In the genomic region with DNA sequence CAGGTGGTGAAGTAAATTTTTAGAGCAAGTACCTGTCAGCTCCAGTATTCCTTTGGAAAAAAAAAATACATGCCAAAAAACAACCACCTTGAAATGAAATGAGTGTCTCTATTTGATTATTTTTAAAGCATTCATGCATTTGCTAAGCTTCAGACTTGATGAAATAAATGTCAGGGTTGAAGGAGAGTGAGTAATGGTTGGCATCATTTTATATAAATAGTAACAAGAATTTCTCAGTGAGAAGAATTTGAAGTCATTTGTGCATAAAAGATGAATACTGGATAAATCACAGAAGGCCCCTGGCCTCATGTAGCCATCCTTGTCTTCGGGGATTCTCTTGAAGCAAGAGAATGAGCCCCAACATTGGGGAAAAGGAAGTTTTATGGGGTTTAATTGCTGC, we compare ENCODE assay signal across 17 cellular contexts.
DNase-seq lines count a peak whose midpoint lies in the region; ATAC-seq and TF ChIP-seq lines count a peak whose summit lies in the region.
"Had no signal": no experiment of that assay in that cellular context is flagged by ENCODE, and none has a peak within 500 bp of the region (broad histone marks: within the 10 kb centered on the region; RNA-seq: fewer than 3 reads in every experiment).

No MANE protein-coding gene starts in this region.

- H3K4me1 Mint-ChIP-seq in activated T-cell treated with anti-CD3 and anti-CD28 coated beads, Interleukin-2, amount 50 U/mL, for 4 hours (ENCODE audit: low read depth): peaks cover 3% of the 10 kb centered on the region
- H3K4me1 Mint-ChIP-seq: activated CD8-positive, alpha-beta memory T cell treated with anti-CD3 and anti-CD28 coated beads, Interleukin-2, amount 10 ng/mL, durations not matched to agents 7 days and 5 days had no signal

- H3K4me2 ChIP-seq in PC-3 (ENCODE audit: low read length): no peak overlapping the region

- no peaks in the 10 kb centered on the region for H3K9me2 ChIP-seq in PC-3 (replicated peaks; ENCODE audit: low read length)

- H3F3A ChIP-seq in PC-3 (ENCODE audit: low read length, unreplicated experiment): no peaks in the 10 kb centered on the region

- peak; percentile 8 for DNase-seq in AG08396 (ENCODE audit: low spot score)
- DNase-seq in PC-3: peak; percentile 3
- peak; percentile 56 for DNase-seq in epithelial cell of proximal tubule (ENCODE audit: low read depth)
- DNase-seq in pons (ENCODE audit: low spot score): peak; percentile 15
- no peak for DNase-seq in NCI-H128 (lab: John Stamatoyannopoulos, UW; ENCODE audit: unreplicated experiment)
- DNase-seq in activated T-cell treated with anti-CD3 and anti-CD28 coated beads, Interleukin-2, amount 50 U/mL, for 4 hours: no peak
- no peak for DNase-seq in effector CD8-positive, alpha-beta T cell (lab: John Stamatoyannopoulos, UW)
- DNase-seq: activated CD8-positive, alpha-beta memory T cell treated with anti-CD3 and anti-CD28 coated beads, Interleukin-2, amount 10 ng/mL, durations not matched to agents 7 days and 5 days; activated gamma-delta T cell treated with Interleukin-2 at 50 U/mL for 16 hours; brain microvascular endothelial cell; effector memory CD8-positive, alpha-beta T cell; NCI-H187 treated with DMSO at 0.1 percent for 48 hours; NCI-H524 treated with DMSO at 0.1 percent for 48 hours; occipital lobe; Peyer's patch; stimulated activated CD4-positive, alpha-beta T cell treated with anti-CD3 and anti-CD28 coated beads, Interleukin-12 subunit alpha, Interleukin-12 subunit beta, amount 100 ng/mL, for 4 hours had no signal

- no peak overlapping the region for H3K9ac ChIP-seq in PC-3 (ENCODE audit: low read length)

- no peaks in the 10 kb centered on the region for H3K27me3 ChIP-seq in PC-3 (ENCODE audit: low read length)
- H3K27me3 ChIP-seq: brain microvascular endothelial cell, Peyer's patch had no signal

- no peaks in the 10 kb centered on the region for H3K27me3 Mint-ChIP-seq in activated T-cell treated with anti-CD3 and anti-CD28 coated beads, Interleukin-2, amount 50 U/mL, for 4 hours (ENCODE audit: low read depth)
- H3K27me3 Mint-ChIP-seq: activated CD8-positive, alpha-beta memory T cell treated with anti-CD3 and anti-CD28 coated beads, Interleukin-2, amount 10 ng/mL, durations not matched to agents 7 days and 5 days; effector memory CD8-positive, alpha-beta T cell had no signal

- POLR2A ChIA-PET in PC-3 (lab: Charles Lee; ENCODE audit: unreplicated experiment): no interaction called here

- BruUV-seq in PC-3 (replicated peaks; lab: Mats Ljungman, UMichigan): no TSS peak

- H3K4me3 ChIP-seq in PC-3 (ENCODE audit: low read length): no peak overlapping the region
- H3K4me3 ChIP-seq in epithelial cell of proximal tubule (ENCODE audit: low read depth, low read length): no peak overlapping the region
- H3K4me3 ChIP-seq: Peyer's patch had no signal

- peaks cover 3% of the 10 kb centered on the region for H3K9me3 Mint-ChIP-seq in activated T-cell treated with anti-CD3 and anti-CD28 coated beads, Interleukin-2, amount 50 U/mL, for 4 hours
- H3K9me3 Mint-ChIP-seq: effector memory CD8-positive, alpha-beta T cell had no signal

- peaks cover 26% of the 10 kb centered on the region for H3K36me3 Mint-ChIP-seq in activated T-cell treated with anti-CD3 and anti-CD28 coated beads, Interleukin-2, amount 50 U/mL, for 4 hours (ENCODE audit: insufficient read depth)

- no peak overlapping the region for H3K4me3 Mint-ChIP-seq in activated T-cell treated with anti-CD3 and anti-CD28 coated beads, Interleukin-2, amount 50 U/mL, for 4 hours
- H3K4me3 Mint-ChIP-seq: activated CD8-positive, alpha-beta memory T cell treated with anti-CD3 and anti-CD28 coated beads, Interleukin-2, amount 10 ng/mL, durations not matched to agents 7 days and 5 days; effector memory CD8-positive, alpha-beta T cell had no signal

- TF ChIP-seq CTCF in PC-3 (conservative IDR thresholded peaks at IDR 0.05; ENCODE audit: low read depth, low read length) (no peak), epithelial cell of proximal tubule (conservative IDR thresholded peaks at IDR 0.05; ENCODE audit: low read depth, low read length) (no peak)

- H3K79me2 ChIP-seq in PC-3 (ENCODE audit: low read length): no peaks in the 10 kb centered on the region

- CTCF ChIA-PET in PC-3 (lab: Charles Lee): interaction anchor here (1.0 kb wide), 1 partner anchor 732 kb away, joined by 3 read pairs; no protein-coding TSS in a partner anchor

- no peaks in the 10 kb centered on the region for H4K20me1 ChIP-seq in PC-3 (ENCODE audit: low read length)

- H3K9me3 ChIP-seq in PC-3 (ENCODE audit: low read length): no peaks in the 10 kb centered on the region
- H3K9me3 ChIP-seq: Peyer's patch had no signal

- H2AFZ ChIP-seq in PC-3 (ENCODE audit: low read length): no peak overlapping the region

- intact Hi-C loops in PC-3 (cut with micrococcal nuclease): no loop called here

- no peaks in the 10 kb centered on the region for H3K36me3 ChIP-seq in PC-3 (ENCODE audit: low read depth, low read length)
- H3K36me3 ChIP-seq: brain microvascular endothelial cell, Peyer's patch had no signal

- H3K27ac ChIP-seq in PC-3 (ENCODE audit: low read length): no peak overlapping the region
- H3K27ac ChIP-seq: brain microvascular endothelial cell had no signal

- ATAC-seq in PC-3 (no peak; the same call in 1 of the 2 replicates), GM21367 (IDR thresholded peaks at IDR 0.05; ENCODE audit: unreplicated experiment) (no peak)
- ATAC-seq in activated T-cell treated with anti-CD3 and anti-CD28 coated beads, Interleukin-2, amount 50 U/mL, for 4 hours: no peak
- ATAC-seq: activated CD8-positive, alpha-beta memory T cell treated with anti-CD3 and anti-CD28 coated beads, Interleukin-2, amount 10 ng/mL, durations not matched to agents 7 days and 5 days; effector memory CD8-positive, alpha-beta T cell had no signal

- H3K4me1 ChIP-seq in PC-3 (ENCODE audit: insufficient read depth, low read length): peaks cover 3% of the 10 kb centered on the region; the same call in 1 of the 2 replicates
- H3K4me1 ChIP-seq: Peyer's patch had no signal

Comparison
In these comparisons a context has a peak if more than half of its experiments do, and no peak if none do; other contexts are left out.
1. DNase-seq: peak in AG08396 (single experiment), PC-3 (single experiment), epithelial cell of proximal tubule (single experiment) and pons (single experiment); none in NCI-H128 (single experiment), activated T-cell treated with anti-CD3 and anti-CD28 coated beads, Interleukin-2, amount 50 U/mL, for 4 hours (single experiment) and effector CD8-positive, alpha-beta T cell (single experiment).